26 cellular contexts compared by ENCODE assay signal in the genomic region with DNA sequence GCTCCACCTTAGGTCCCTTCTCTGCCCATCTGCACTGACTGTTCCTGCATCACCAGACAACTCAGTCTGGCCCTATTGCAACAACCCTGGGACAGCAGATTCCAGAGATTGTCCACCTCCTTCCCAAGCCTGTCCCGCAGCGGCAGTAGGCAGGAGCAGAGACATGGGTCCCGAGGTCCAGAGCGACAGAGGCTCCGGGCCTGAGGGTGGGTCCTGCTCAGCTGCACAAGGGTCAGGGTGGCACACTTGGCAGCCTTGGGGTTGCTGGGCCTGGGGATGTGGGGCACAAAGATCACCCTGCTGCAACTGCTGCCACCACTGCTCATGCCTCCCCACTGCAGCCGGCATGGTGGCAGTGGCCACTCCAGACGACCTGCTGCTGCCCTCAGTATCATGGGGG.
"Had no signal": no experiment of that assay in that cellular context is flagged by ENCODE, and none has a peak within 500 bp of the region (broad histone marks: within the 10 kb centered on the region; RNA-seq: fewer than 3 reads in every experiment).

No MANE protein-coding gene starts in this region.

- H3K4me1 Mint-ChIP-seq: endodermal cell had no signal

- H3K27ac ChIP-seq: colonic mucosa, coronary artery, dorsolateral prefrontal cortex, epithelial cell of prostate, esophagus muscularis mucosa, esophagus squamous epithelium, foreskin keratinocyte, gastrocnemius medialis, gastroesophageal sphincter, heart left ventricle, heart right ventricle, hepatocyte had no signal

- H3K27me3 ChIP-seq: colonic mucosa, esophagus muscularis mucosa, esophagus squamous epithelium, foreskin keratinocyte, gastrocnemius medialis, gastroesophageal sphincter, heart left ventricle, heart right ventricle, hepatocyte had no signal

- H3K27me3 Mint-ChIP-seq: dendritic cell treated with granulocyte-macrophage colony-stimulating factor and Interleukin-4, amounts not matched to agents 40 ng/mL and 50 ng/mL, for 4 days; effector memory CD8-positive, alpha-beta T cell had no signal

- H3K4me1 ChIP-seq: colonic mucosa, esophagus muscularis mucosa, esophagus squamous epithelium, foreskin keratinocyte, gastrocnemius medialis, gastroesophageal sphincter, heart left ventricle, heart right ventricle had no signal

- H3K4me3 ChIP-seq: colonic mucosa, coronary artery, dorsolateral prefrontal cortex, esophagus muscularis mucosa, esophagus squamous epithelium, gastrocnemius medialis, gastroesophageal sphincter, heart left ventricle, heart right ventricle, hepatocyte had no signal

- H3K36me3 ChIP-seq: colonic mucosa, esophagus muscularis mucosa, esophagus squamous epithelium, gastrocnemius medialis, gastroesophageal sphincter, heart left ventricle, heart right ventricle had no signal

- H3K4me3 Mint-ChIP-seq: dendritic cell treated with granulocyte-macrophage colony-stimulating factor and Interleukin-4, amounts not matched to agents 40 ng/mL and 50 ng/mL, for 4 days; effector memory CD8-positive, alpha-beta T cell; endodermal cell had no signal

- ATAC-seq: effector memory CD8-positive, alpha-beta T cell; esophagus mucosa; foreskin keratinocyte; gastrocnemius medialis; gastroesophageal sphincter; heart right ventricle had no signal

- H3K9me3 ChIP-seq: colonic mucosa, gastrocnemius medialis, gastroesophageal sphincter had no signal

- H3K27ac Mint-ChIP-seq: dendritic cell treated with granulocyte-macrophage colony-stimulating factor and Interleukin-4, amounts not matched to agents 40 ng/mL and 50 ng/mL, for 4 days; effector memory CD8-positive, alpha-beta T cell; endodermal cell had no signal

- DNase-seq: colonic mucosa; cortex of kidney; dermis blood vessel endothelial cell; dorsolateral prefrontal cortex; effector CD4-positive, alpha-beta T cell; effector CD8-positive, alpha-beta T cell; effector memory CD4-positive, alpha-beta T cell; effector memory CD8-positive, alpha-beta T cell; endodermal cell; erythroblast; esophagus squamous epithelium; foreskin fibroblast; foreskin keratinocyte; foreskin melanocyte; gastrocnemius medialis; glutamatergic neuron; head of caudate nucleus; heart left ventricle; heart right ventricle had no signal
